8 cellular contexts compared by ENCODE assay signal in the genomic region with DNA sequence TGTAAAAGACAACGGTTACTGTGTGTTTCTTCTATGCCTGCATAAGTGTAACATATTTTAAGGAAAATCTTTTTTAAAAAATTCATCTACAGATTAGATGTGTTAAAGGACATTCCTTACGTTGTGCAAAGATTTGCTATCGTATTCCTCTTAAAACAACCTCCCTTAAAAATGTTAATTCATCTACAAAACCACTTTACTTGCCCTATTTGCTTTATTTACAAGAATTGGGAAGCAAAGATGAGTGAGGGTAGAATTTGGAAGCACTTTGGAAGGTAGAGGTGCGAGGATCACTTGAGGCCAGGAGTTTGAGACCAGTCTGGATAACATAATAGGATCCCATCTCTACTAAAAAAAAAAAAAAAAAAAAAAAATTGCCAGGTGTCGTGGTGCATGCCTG.
"Had no signal": no experiment of that assay in that cellular context is flagged by ENCODE, and none has a peak within 500 bp of the region (broad histone marks: within the 10 kb centered on the region; RNA-seq: fewer than 3 reads in every experiment).

No MANE protein-coding gene starts in this region.

- H3K9ac ChIP-seq: KMS-11 had no signal

- H3K4me3 ChIP-seq: K562 had no signal

- H3K27ac Mint-ChIP-seq: IgD-negative memory B cell had no signal

- DNase-seq: IMR-90, KBM-7, KG1 had no signal

- H3K4me2 ChIP-seq: KMS-11 had no signal

- H3K4me3 Mint-ChIP-seq: IgD-negative memory B cell had no signal

- H3K27ac ChIP-seq: HL-60, KMS-11 had no signal

- ATAC-seq: K562 had no signal

- H3K36me3 Mint-ChIP-seq: IgD-negative memory B cell had no signal

- FAIRE-seq: HTR-8/SVneo, K562 had no signal

- H3K27me3 Mint-ChIP-seq: IgD-negative memory B cell had no signal

- H3K4me1 Mint-ChIP-seq: IgD-negative memory B cell had no signal
